ENCODE assay signal across 14 cellular contexts in the genomic region with DNA sequence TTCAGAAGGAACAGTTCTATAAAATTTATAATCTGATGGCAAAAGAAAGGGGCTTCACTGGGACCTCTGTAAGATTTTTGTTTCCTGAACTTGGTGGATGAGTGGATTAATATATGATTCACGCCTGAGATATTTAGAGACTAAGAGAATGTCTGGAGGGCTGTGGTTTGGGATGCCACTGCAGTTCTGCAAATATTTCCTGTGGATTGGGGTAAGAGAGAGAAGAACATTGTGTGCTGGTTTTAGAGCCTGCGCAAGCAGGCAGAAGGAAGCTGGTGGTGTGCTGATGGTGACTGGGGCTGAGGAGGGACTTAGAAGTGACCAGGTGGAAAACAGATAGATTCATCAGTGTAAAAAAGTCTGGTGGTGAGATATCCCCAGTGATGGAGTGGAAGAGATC.
DNase-seq lines count a peak whose midpoint lies in the region; ATAC-seq and TF ChIP-seq lines count a peak whose summit lies in the region.
"Had no signal": no experiment of that assay in that cellular context is flagged by ENCODE, and none has a peak within 500 bp of the region (broad histone marks: within the 10 kb centered on the region; RNA-seq: fewer than 3 reads in every experiment).

No MANE protein-coding gene starts in this region.

- H3K27me3 Mint-ChIP-seq in activated T-helper 1 cell treated with anti-CD3 and anti-CD28 coated beads, Interleukin-12 subunit alpha, Interleukin-12 subunit beta, Interleukin-2, Interleukin-4 antibody, amounts not matched to agents 30 ng/mL and 10 ng/mL and 1 ng/mL, durations not matched to agents 14 hours and 24 hours and 36 hours (ENCODE audit: insufficient read depth): peaks cover 2% of the 10 kb centered on the region
- H3K27me3 Mint-ChIP-seq in Calu3 (ENCODE audit: unreplicated experiment): no peaks in the 10 kb centered on the region

- no peak overlapping the region for H3K4me3 Mint-ChIP-seq in activated T-helper 1 cell treated with anti-CD3 and anti-CD28 coated beads, Interleukin-12 subunit alpha, Interleukin-12 subunit beta, Interleukin-2, Interleukin-4 antibody, amounts not matched to agents 30 ng/mL and 10 ng/mL and 1 ng/mL, durations not matched to agents 14 hours and 24 hours and 36 hours
- H3K4me3 Mint-ChIP-seq in Calu3 (ENCODE audit: low read depth, unreplicated experiment): no peak overlapping the region
- H3K4me3 Mint-ChIP-seq: WTC11 had no signal

- in situ Hi-C loops in G401 (cut with HindIII; ENCODE audit: low sequenced_read_pairs): no loop called here

- TF ChIP-seq CTCF in fibroblast of mammary gland (conservative IDR thresholded peaks at IDR 0.05; ENCODE audit: control insufficient read depth, insufficient read depth, low read depth, low read length) (no peak), Calu3 (IDR thresholded peaks at IDR 0.05; ENCODE audit: unreplicated experiment) (no peak)

- no peaks in the 10 kb centered on the region for H3K36me3 Mint-ChIP-seq in activated T-helper 1 cell treated with anti-CD3 and anti-CD28 coated beads, Interleukin-12 subunit alpha, Interleukin-12 subunit beta, Interleukin-2, Interleukin-4 antibody, amounts not matched to agents 30 ng/mL and 10 ng/mL and 1 ng/mL, durations not matched to agents 14 hours and 24 hours and 36 hours (ENCODE audit: low read depth)
- H3K36me3 Mint-ChIP-seq in Calu3 (ENCODE audit: insufficient read depth, unreplicated experiment): peaks cover 5% of the 10 kb centered on the region

- intact Hi-C loops in activated T-helper 1 cell treated with anti-CD3 and anti-CD28 coated beads, Interleukin-12 subunit alpha, Interleukin-12 subunit beta, Interleukin-2, Interleukin-4 antibody, amounts not matched to agents 30 ng/mL and 10 ng/mL and 1 ng/mL, durations not matched to agents 14 hours and 24 hours and 36 hours (cut with micrococcal nuclease): no loop called here
- intact Hi-C loops in Calu3 (cut with micrococcal nuclease; ENCODE audit: unreplicated experiment): no loop called here

- no TSS peak for BruUV-seq in Calu3 (replicated peaks; lab: Mats Ljungman, UMichigan)

- ATAC-seq in SK-N-SH treated with all-trans-retinoic acid at 6 μM for 48 hours (peak; percentile 92), GM21367 (IDR thresholded peaks at IDR 0.05; ENCODE audit: unreplicated experiment) (no peak)
- ATAC-seq: WTC11 had no signal

- H3K9me3 Mint-ChIP-seq in activated T-helper 1 cell treated with anti-CD3 and anti-CD28 coated beads, Interleukin-12 subunit alpha, Interleukin-12 subunit beta, Interleukin-2, Interleukin-4 antibody, amounts not matched to agents 30 ng/mL and 10 ng/mL and 1 ng/mL, durations not matched to agents 14 hours and 24 hours and 36 hours: no peaks in the 10 kb centered on the region
- H3K9me3 Mint-ChIP-seq in Calu3 (ENCODE audit: low read depth, unreplicated experiment): no peaks in the 10 kb centered on the region

- H3K27ac Mint-ChIP-seq in activated T-helper 1 cell treated with anti-CD3 and anti-CD28 coated beads, Interleukin-12 subunit alpha, Interleukin-12 subunit beta, Interleukin-2, Interleukin-4 antibody, amounts not matched to agents 30 ng/mL and 10 ng/mL and 1 ng/mL, durations not matched to agents 14 hours and 24 hours and 36 hours: no peak overlapping the region
- H3K27ac Mint-ChIP-seq in Calu3 (ENCODE audit: unreplicated experiment): no peak overlapping the region
- H3K27ac Mint-ChIP-seq: WTC11 had no signal

- H3K4me1 Mint-ChIP-seq in activated T-helper 1 cell treated with anti-CD3 and anti-CD28 coated beads, Interleukin-12 subunit alpha, Interleukin-12 subunit beta, Interleukin-2, Interleukin-4 antibody, amounts not matched to agents 30 ng/mL and 10 ng/mL and 1 ng/mL, durations not matched to agents 14 hours and 24 hours and 36 hours (ENCODE audit: low read depth): no peaks in the 10 kb centered on the region
- peaks cover 18% of the 10 kb centered on the region for H3K4me1 Mint-ChIP-seq in Calu3 (ENCODE audit: low read depth, unreplicated experiment)
- H3K4me1 Mint-ChIP-seq: WTC11 had no signal

- DNase-seq in ELR (ENCODE audit: low read depth) (peak; percentile 95), fibroblast of mammary gland (ENCODE audit: low read depth) (peak; percentile 99), skeletal muscle cell (ENCODE audit: low read depth) (peak; percentile 99), G401 (ENCODE audit: low spot score) (no peak), Calu3 (no peak)
- DNase-seq in activated T-helper 1 cell treated with anti-CD3 and anti-CD28 coated beads, Interleukin-12 subunit alpha, Interleukin-12 subunit beta, Interleukin-2, Interleukin-4 antibody, amounts not matched to agents 30 ng/mL and 10 ng/mL and 1 ng/mL, durations not matched to agents 14 hours and 24 hours and 36 hours (ENCODE audit: low spot score): no peak
- DNase-seq: activated gamma-delta T cell; DND-41; NCI-H1694; right lobe of liver; stimulated activated CD8-positive, alpha-beta memory T cell treated with anti-CD3 and anti-CD28 coated beads, Interleukin-4, amount 100 ng/mL, for 48 hours had no signal

- CTCF ChIA-PET in Calu3 (lab: Charles Lee): interaction anchor here (0.7 kb wide), 1 partner anchor 961 kb away, joined by 3 read pairs; no protein-coding TSS in a partner anchor

- H3K4me3 ChIP-seq in fibroblast of mammary gland (ENCODE audit: control insufficient read depth, low read depth, low read length): no peak overlapping the region
- no peak overlapping the region for H3K4me3 ChIP-seq in skeletal muscle cell (ENCODE audit: low read depth, low read length)
- H3K4me3 ChIP-seq: right lobe of liver had no signal

TF ChIP-seq in SK-N-SH treated with all-trans-retinoic acid at 6 μM for 48 hours, 23 proteins besides CTCF, POLR2A, EP300 and RAD21:
- TF ChIP-seq TOX (CRISPR knock-in tag; IDR thresholded peaks at IDR 0.05; ENCODE audit: borderline replicate concordance): no peak; the same call in 1 of the 2 replicates
- TF ChIP-seq ISL1 (CRISPR knock-in tag; IDR thresholded peaks at IDR 0.05): peak; percentile 52; the same call in 1 of the 2 replicates
- TF ChIP-seq PPARA (CRISPR knock-in tag; IDR thresholded peaks at IDR 0.05; ENCODE audit: borderline replicate concordance): no peak
- TF ChIP-seq, protein P1, sequence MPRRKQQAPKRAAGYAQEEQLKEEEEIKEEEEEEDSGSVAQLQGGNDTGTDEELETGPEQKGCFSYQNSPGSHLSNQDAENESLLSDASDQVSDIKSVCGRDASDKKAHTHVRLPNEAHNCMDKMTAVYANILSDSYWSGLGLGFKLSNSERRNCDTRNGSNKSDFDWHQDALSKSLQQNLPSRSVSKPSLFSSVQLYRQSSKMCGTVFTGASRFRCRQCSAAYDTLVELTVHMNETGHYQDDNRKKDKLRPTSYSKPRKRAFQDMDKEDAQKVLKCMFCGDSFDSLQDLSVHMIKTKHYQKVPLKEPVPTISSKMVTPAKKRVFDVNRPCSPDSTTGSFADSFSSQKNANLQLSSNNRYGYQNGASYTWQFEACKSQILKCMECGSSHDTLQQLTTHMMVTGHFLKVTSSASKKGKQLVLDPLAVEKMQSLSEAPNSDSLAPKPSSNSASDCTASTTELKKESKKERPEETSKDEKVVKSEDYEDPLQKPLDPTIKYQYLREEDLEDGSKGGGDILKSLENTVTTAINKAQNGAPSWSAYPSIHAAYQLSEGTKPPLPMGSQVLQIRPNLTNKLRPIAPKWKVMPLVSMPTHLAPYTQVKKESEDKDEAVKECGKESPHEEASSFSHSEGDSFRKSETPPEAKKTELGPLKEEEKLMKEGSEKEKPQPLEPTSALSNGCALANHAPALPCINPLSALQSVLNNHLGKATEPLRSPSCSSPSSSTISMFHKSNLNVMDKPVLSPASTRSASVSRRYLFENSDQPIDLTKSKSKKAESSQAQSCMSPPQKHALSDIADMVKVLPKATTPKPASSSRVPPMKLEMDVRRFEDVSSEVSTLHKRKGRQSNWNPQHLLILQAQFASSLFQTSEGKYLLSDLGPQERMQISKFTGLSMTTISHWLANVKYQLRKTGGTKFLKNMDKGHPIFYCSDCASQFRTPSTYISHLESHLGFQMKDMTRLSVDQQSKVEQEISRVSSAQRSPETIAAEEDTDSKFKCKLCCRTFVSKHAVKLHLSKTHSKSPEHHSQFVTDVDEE (CRISPR knock-in tag; IDR thresholded peaks at IDR 0.05): no peak
- TF ChIP-seq, protein P2, sequence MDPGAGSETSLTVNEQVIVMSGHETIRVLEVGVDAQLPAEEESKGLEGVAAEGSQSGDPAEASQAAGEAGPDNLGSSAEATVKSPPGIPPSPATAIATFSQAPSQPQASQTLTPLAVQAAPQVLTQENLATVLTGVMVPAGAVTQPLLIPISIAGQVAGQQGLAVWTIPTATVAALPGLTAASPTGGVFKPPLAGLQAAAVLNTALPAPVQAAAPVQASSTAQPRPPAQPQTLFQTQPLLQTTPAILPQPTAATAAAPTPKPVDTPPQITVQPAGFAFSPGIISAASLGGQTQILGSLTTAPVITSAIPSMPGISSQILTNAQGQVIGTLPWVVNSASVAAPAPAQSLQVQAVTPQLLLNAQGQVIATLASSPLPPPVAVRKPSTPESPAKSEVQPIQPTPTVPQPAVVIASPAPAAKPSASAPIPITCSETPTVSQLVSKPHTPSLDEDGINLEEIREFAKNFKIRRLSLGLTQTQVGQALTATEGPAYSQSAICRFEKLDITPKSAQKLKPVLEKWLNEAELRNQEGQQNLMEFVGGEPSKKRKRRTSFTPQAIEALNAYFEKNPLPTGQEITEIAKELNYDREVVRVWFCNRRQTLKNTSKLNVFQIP (CRISPR knock-in tag; IDR thresholded peaks at IDR 0.05; ENCODE audit: borderline replicate concordance, low read depth): no peak
- TF ChIP-seq ZFP30 (CRISPR knock-in tag; IDR thresholded peaks at IDR 0.05): peak; percentile 51
- TF ChIP-seq SNAI2 (CRISPR knock-in tag; IDR thresholded peaks at IDR 0.05): no peak
- TF ChIP-seq ESRRG (CRISPR knock-in tag; IDR thresholded peaks at IDR 0.05): no peak
- TF ChIP-seq, protein P3, sequence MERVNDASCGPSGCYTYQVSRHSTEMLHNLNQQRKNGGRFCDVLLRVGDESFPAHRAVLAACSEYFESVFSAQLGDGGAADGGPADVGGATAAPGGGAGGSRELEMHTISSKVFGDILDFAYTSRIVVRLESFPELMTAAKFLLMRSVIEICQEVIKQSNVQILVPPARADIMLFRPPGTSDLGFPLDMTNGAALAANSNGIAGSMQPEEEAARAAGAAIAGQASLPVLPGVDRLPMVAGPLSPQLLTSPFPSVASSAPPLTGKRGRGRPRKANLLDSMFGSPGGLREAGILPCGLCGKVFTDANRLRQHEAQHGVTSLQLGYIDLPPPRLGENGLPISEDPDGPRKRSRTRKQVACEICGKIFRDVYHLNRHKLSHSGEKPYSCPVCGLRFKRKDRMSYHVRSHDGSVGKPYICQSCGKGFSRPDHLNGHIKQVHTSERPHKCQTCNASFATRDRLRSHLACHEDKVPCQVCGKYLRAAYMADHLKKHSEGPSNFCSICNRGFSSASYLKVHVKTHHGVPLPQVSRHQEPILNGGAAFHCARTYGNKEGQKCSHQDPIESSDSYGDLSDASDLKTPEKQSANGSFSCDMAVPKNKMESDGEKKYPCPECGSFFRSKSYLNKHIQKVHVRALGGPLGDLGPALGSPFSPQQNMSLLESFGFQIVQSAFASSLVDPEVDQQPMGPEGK (CRISPR knock-in tag; IDR thresholded peaks at IDR 0.05; ENCODE audit: borderline replicate concordance): no peak; the same call in 1 of the 2 replicates

Comparison
In these comparisons a context has a peak if more than half of its experiments do, and no peak if none do; other contexts are left out.
1. DNase-seq: peak in ELR (single experiment), fibroblast of mammary gland (single experiment) and skeletal muscle cell (single experiment); none in G401 (single experiment), activated T-helper 1 cell treated with anti-CD3 and anti-CD28 coated beads, Interleukin-12 subunit alpha, Interleukin-12 subunit beta, Interleukin-2, Interleukin-4 antibody, amounts not matched to agents 30 ng/mL and 10 ng/mL and 1 ng/mL, durations not matched to agents 14 hours and 24 hours and 36 hours (single experiment) and Calu3 (single experiment).